Comparison of ENCODE assay signal across 8 cellular contexts in genomic region chr12:51047655-51048540, GRCh38. TPM values are rescaled to one million over a fixed set of nuclear protein-coding genes. Genes with fewer than 3 reads are reported as not detected.
A peak's percentile ranks its signal among the peaks of the same experiment; 100 is the strongest.
DNase-seq lines count a peak whose midpoint lies in the region; ATAC-seq and TF ChIP-seq lines count a peak whose summit lies in the region.

TSS of gene LETMD1 (plus strand) at chr12:51048327. CDS start at chr12:51048357, 30 bp downstream.

- peak within 1 kb of the TSS; percentile 98 for H3K4me3 Mint-ChIP-seq in CD8-positive, alpha-beta T cell
- H3K4me3 Mint-ChIP-seq in activated CD4-positive, alpha-beta memory T cell treated with anti-CD3 and anti-CD28 coated beads for 36 hours: peak within 1 kb of the TSS; percentile 97

- no peaks in the 10 kb centered on the region for H3K9me3 ChIP-seq in CD8-positive, alpha-beta T cell (ENCODE audit: low read length)
- H3K9me3 ChIP-seq in duodenal mucosa (ENCODE audit: control insufficient read depth in 1 of 2, low read length in 2 of 2) (no peaks in the 10 kb centered on the region), right lobe of liver (no peaks in the 10 kb centered on the region)

- POLR2A ChIA-PET in CD8-positive, alpha-beta T cell (lab: Charles Lee): interaction anchor here (1.3 to 3.0 kb wide), 3 partner anchors 22 to 283 kb away, joined by 4 to 8 read pairs (median 7); partner anchors contain the start of genes ATF1, CSRNP2 and SLC11A2
- POLR2A ChIA-PET in activated CD4-positive, alpha-beta memory T cell treated with anti-CD3 and anti-CD28 coated beads for 36 hours (lab: Charles Lee): interaction anchor here (1.0 to 2.9 kb wide), 7 partner anchors 15 to 283 kb away, joined by 3 to 13 read pairs (median 4); partner anchors contain the start of genes CSRNP2, POU6F1 and SLC11A2

- H3K27me3 Mint-ChIP-seq in CD8-positive, alpha-beta T cell (ENCODE audit: low read depth): no peaks in the 10 kb centered on the region
- H3K27me3 Mint-ChIP-seq in activated CD4-positive, alpha-beta memory T cell treated with anti-CD3 and anti-CD28 coated beads for 36 hours: no peaks in the 10 kb centered on the region

- H3K27ac Mint-ChIP-seq in CD8-positive, alpha-beta T cell: peak within 1 kb of the TSS; percentile 97
- H3K27ac Mint-ChIP-seq in activated CD4-positive, alpha-beta memory T cell treated with anti-CD3 and anti-CD28 coated beads for 36 hours: peak within 1 kb of the TSS; percentile 96

- H3K4me3 ChIP-seq in CD8-positive, alpha-beta T cell (ENCODE audit: low read depth, low read length): peak within 1 kb of the TSS; percentile 79
- H3K4me3 ChIP-seq in duodenal mucosa (ENCODE audit: low read depth in 1 of 2, low read length in 2 of 2) (peak within 1 kb of the TSS; percentile 85 to 92), right lobe of liver (peak within 1 kb of the TSS; percentile 83 to 88 (median 87))

- CTCF ChIA-PET in CD8-positive, alpha-beta T cell (lab: Charles Lee): interaction anchor here (0.6 to 2.3 kb wide), 10 partner anchors 8 to 294 kb away, joined by 3 to 9 read pairs (median 4); partner anchors contain the start of gene SMAGP
- CTCF ChIA-PET in activated CD4-positive, alpha-beta memory T cell treated with anti-CD3 and anti-CD28 coated beads for 36 hours (lab: Charles Lee): interaction anchor here (0.7 to 3.4 kb wide), 12 partner anchors 12 to 294 kb away, joined by 3 to 18 read pairs (median 4); partner anchors contain the start of gene SLC11A2

- peak; percentile 94 for ATAC-seq in CD8-positive, alpha-beta T cell
- ATAC-seq in GM19452 (IDR thresholded peaks at IDR 0.05; ENCODE audit: unreplicated experiment) (peak; percentile 94), right lobe of liver (peak; percentile 96 to 99 (median 98))

- peaks cover 34% of the 10 kb centered on the region for H3K4me1 Mint-ChIP-seq in CD8-positive, alpha-beta T cell (ENCODE audit: low read depth)
- peaks cover 31% of the 10 kb centered on the region for H3K4me1 Mint-ChIP-seq in activated CD4-positive, alpha-beta memory T cell treated with anti-CD3 and anti-CD28 coated beads for 36 hours (ENCODE audit: low read depth)

- TF ChIP-seq POLR2A in right lobe of liver (IDR thresholded peaks at IDR 0.05): peak; percentile 90

- intact Hi-C loops in CD8-positive, alpha-beta T cell (cut with DNase I, micrococcal nuclease): loop anchor here (1.0 to 5.0 kb wide), 13 partner anchors 22 to 959 kb away; partner anchors contain the start of genes CSRNP2 (in 2 of the 2), POU6F1 (in 2 of the 2), SLC11A2 (in 2 of the 2) and TFCP2 (in 2 of the 2)
- intact Hi-C loops in activated CD4-positive, alpha-beta memory T cell treated with anti-CD3 and anti-CD28 coated beads for 36 hours (cut with micrococcal nuclease): loop anchor here (1.0 to 5.0 kb wide), 7 partner anchors 22 to 293 kb away; partner anchors contain the start of genes BIN2, CSRNP2, DAZAP2 and POU6F1
- intact Hi-C loops in right lobe of liver (cut with DNase I): no loop called here

- TF ChIP-seq CTCF in CD8-positive, alpha-beta T cell (IDR thresholded peaks at IDR 0.05): peak; percentile 95
- peak; percentile 89 to 96 (median 93) for TF ChIP-seq CTCF in right lobe of liver (IDR thresholded peaks at IDR 0.05)

- no peaks in the 10 kb centered on the region for H3K27me3 ChIP-seq in CD8-positive, alpha-beta T cell (ENCODE audit: insufficient read depth, low read length)
- H3K27me3 ChIP-seq in duodenal mucosa (ENCODE audit: control insufficient read depth in 1 of 2, insufficient read depth in 2 of 2, low read length in 2 of 2): no peaks in the 10 kb centered on the region
- no peaks in the 10 kb centered on the region for H3K27me3 ChIP-seq in right lobe of liver

- peak within 1 kb of the TSS; percentile 84 to 95 for H3K9ac ChIP-seq in duodenal mucosa (ENCODE audit: low read depth in 1 of 2, low read length in 2 of 2)

- peaks cover 23% of the 10 kb centered on the region for H3K4me1 ChIP-seq in CD8-positive, alpha-beta T cell (ENCODE audit: insufficient read depth, low read length)
- peaks cover 15 to 23% of the 10 kb centered on the region in 2 donors for H3K4me1 ChIP-seq in duodenal mucosa (ENCODE audit: control insufficient read depth in 1 of 2, insufficient read depth in 2 of 2, low read length in 2 of 2)
- peaks cover 0 to 14% (median 5%) of the 10 kb centered on the region in 4 donors for H3K4me1 ChIP-seq in right lobe of liver

- no peaks in the 10 kb centered on the region for H3K9me3 Mint-ChIP-seq in CD8-positive, alpha-beta T cell
- H3K9me3 Mint-ChIP-seq in activated CD4-positive, alpha-beta memory T cell treated with anti-CD3 and anti-CD28 coated beads for 36 hours: no peaks in the 10 kb centered on the region

- H3K36me3 ChIP-seq in CD8-positive, alpha-beta T cell (ENCODE audit: insufficient read depth, low read length): no peaks in the 10 kb centered on the region
- peaks cover 5 to 10% of the 10 kb centered on the region in 2 donors for H3K36me3 ChIP-seq in duodenal mucosa (ENCODE audit: control insufficient read depth in 1 of 2, insufficient read depth in 2 of 2, low read length in 2 of 2)
- H3K36me3 ChIP-seq in right lobe of liver: peaks cover 0 to 22% (median 4%) of the 10 kb centered on the region in 4 donors

- peak within 1 kb of the TSS; percentile 74 for H3K27ac ChIP-seq in CD8-positive, alpha-beta T cell (ENCODE audit: low read depth, low read length)
- H3K27ac ChIP-seq in duodenal mucosa (ENCODE audit: low read depth, low read length): peak within 1 kb of the TSS; percentile 95
- H3K27ac ChIP-seq in right lobe of liver: peak within 1 kb of the TSS; percentile 88 to 94 (median 91)

- peaks cover 26% of the 10 kb centered on the region for H3K36me3 Mint-ChIP-seq in CD8-positive, alpha-beta T cell
- H3K36me3 Mint-ChIP-seq in activated CD4-positive, alpha-beta memory T cell treated with anti-CD3 and anti-CD28 coated beads for 36 hours: peaks cover 26% of the 10 kb centered on the region

- peak; percentile 83 to 95 (median 85) for DNase-seq in CD8-positive, alpha-beta T cell
- DNase-seq in HK-2 (ENCODE audit: unreplicated experiment) (peak; percentile 93), NCI-H82 treated with DMSO at 0.1 percent for 48 hours (lab: John Stamatoyannopoulos, UW; ENCODE audit: unreplicated experiment) (peak; percentile 99), right lobe of liver (peak; percentile 89 to 97 (median 94))
- peak; percentile 95 for DNase-seq in activated CD4-positive, alpha-beta memory T cell treated with anti-CD3 and anti-CD28 coated beads for 36 hours
- peak; percentile 86 to 91 for DNase-seq in stimulated activated CD4-positive, alpha-beta T cell treated with anti-CD3 and anti-CD28 coated beads, Interleukin-4, amount 100 ng/mL, for 4 hours

- 3% methylated on average over 35 of the region's 51 CpGs for WGBS in right lobe of liver (ENCODE audit: insufficient coverage, low coverage, low lambda C conversion rate, missing lambda C conversion rate)

RNA-seq across cellular contexts. Expression of gene LETMD1, which starts in this region (rescaled TPM):
- 10 to 100 TPM; 51.3 to 55.2 TPM for total RNA-seq in CD8-positive, alpha-beta T cell
- 10 to 100 TPM; 79.8 to 84.0 TPM for total RNA-seq in activated CD4-positive, alpha-beta memory T cell treated with anti-CD3 and anti-CD28 coated beads for 36 hours
- 10 to 100 TPM; 22.1 to 35.6 (median 30.4) TPM for total RNA-seq in right lobe of liver

Comparison
In these comparisons a context has a peak if more than half of its experiments do, and no peak if none do; other contexts are left out.
1. Peak in every context shown above with its lines: DNase-seq, ATAC-seq, H3K4me3 ChIP-seq and H3K27ac ChIP-seq.
2. intact Hi-C loops: an anchor here in CD8-positive, alpha-beta T cell (1.0 to 5.0 kb wide) and activated CD4-positive, alpha-beta memory T cell treated with anti-CD3 and anti-CD28 coated beads for 36 hours (1.0 to 5.0 kb wide); none called in right lobe of liver.